8 cellular contexts compared by ENCODE assay signal in the genomic region with DNA sequence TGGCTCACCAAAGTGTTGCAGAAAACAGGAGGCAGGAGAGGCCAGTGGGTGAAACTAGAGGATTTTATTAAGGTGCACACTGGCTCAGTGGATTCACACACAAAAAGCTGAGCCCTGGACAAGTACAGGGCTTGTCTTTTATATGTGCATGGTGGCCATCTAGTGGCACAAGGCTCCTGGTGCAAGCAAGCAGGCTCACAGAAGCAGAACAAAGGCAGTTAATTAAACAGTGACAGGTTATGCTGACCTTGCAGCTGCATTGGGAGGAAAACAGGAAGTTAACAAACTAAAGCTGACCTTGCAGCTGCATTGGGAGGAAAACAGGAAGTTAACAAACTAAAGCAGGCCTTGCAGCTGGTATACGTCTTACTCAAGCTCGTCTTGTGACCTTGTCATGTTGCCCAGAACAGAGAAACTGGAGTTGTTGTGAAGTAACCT.
A peak's percentile ranks its signal among the peaks of the same experiment; 100 is the strongest.
DNase-seq lines count a peak whose midpoint lies in the region; ATAC-seq and FAIRE-seq lines count a peak whose summit lies in the region.

No MANE protein-coding gene starts in this region.

- intact Hi-C loops in activated naive CD4-positive, alpha-beta T cell treated with anti-CD3 and anti-CD28 coated beads for 36 hours (cut with micrococcal nuclease) = no loop called here

- CTCF ChIA-PET in activated naive CD4-positive, alpha-beta T cell treated with anti-CD3 and anti-CD28 coated beads for 36 hours (lab: Charles Lee) = interaction anchor here (0.6 kb wide), 1 partner anchor 31 kb away, joined by 3 read pairs; no protein-coding TSS in a partner anchor

- H3K27me3 ChIP-seq in small intestine (ENCODE audit: control insufficient read depth in 2 of 2, insufficient read depth in 2 of 2, low read length in 2 of 2) = no peaks in the 10 kb centered on the region

- DNase-seq in activated naive CD4-positive, alpha-beta T cell treated with anti-CD3 and anti-CD28 coated beads for 36 hours = peak; percentile 52
- no peak for DNase-seq in activated naive CD4-positive, alpha-beta T cell treated with Interleukin-2 at 50 U/mL for 16 hours
- peak; percentile 39 for DNase-seq in M059J (ENCODE audit: low read depth)
- peak; percentile 21 for DNase-seq in amniotic epithelial cell (ENCODE audit: low read depth)
- peak; percentile 1 for DNase-seq in small intestine
- no peak for DNase-seq in kidney glomerular epithelial cell (lab: John Stamatoyannopoulos, UW)
- no peak for DNase-seq in putamen (ENCODE audit: low spot score)

- H3K27me3 Mint-ChIP-seq in activated naive CD4-positive, alpha-beta T cell treated with anti-CD3 and anti-CD28 coated beads for 36 hours (ENCODE audit: low read depth) = no peaks in the 10 kb centered on the region

- H3K4me3 Mint-ChIP-seq in activated naive CD4-positive, alpha-beta T cell treated with anti-CD3 and anti-CD28 coated beads for 36 hours = no peak overlapping the region

- ATAC-seq in GM18870 (IDR thresholded peaks at IDR 0.05; ENCODE audit: unreplicated experiment) = no peak

- 39 to 54% (median 53%) methylated on average over 2 of the region's 2 CpGs for WGBS in small intestine, 3 donors

- H3K9me3 Mint-ChIP-seq in activated naive CD4-positive, alpha-beta T cell treated with anti-CD3 and anti-CD28 coated beads for 36 hours = peaks cover 29% of the 10 kb centered on the region

- no peaks in the 10 kb centered on the region for H3K4me1 ChIP-seq in small intestine (ENCODE audit: control insufficient read depth in 2 of 2, insufficient read depth in 1 of 2, low read depth in 1 of 2, low read length in 1 of 2)

- H3K4me3 ChIP-seq in small intestine (ENCODE audit: low read depth in 1 of 2, low read length in 2 of 2) = no peak overlapping the region

- H3K36me3 ChIP-seq in small intestine (ENCODE audit: control insufficient read depth in 2 of 2, insufficient read depth in 2 of 2, low read length in 2 of 2) = no peaks in the 10 kb centered on the region

- no peak for FAIRE-seq in small intestine (lab: Jason Lieb, UNC)

- no peak overlapping the region for H3K27ac ChIP-seq in small intestine (ENCODE audit: low read depth in 1 of 2, low read length in 1 of 2)

- peaks cover 3% of the 10 kb centered on the region for H3K9me3 ChIP-seq in small intestine (ENCODE audit: control insufficient read depth, low read depth)

- H3K27ac Mint-ChIP-seq in activated naive CD4-positive, alpha-beta T cell treated with anti-CD3 and anti-CD28 coated beads for 36 hours = no peak overlapping the region

- H3K36me3 Mint-ChIP-seq in activated naive CD4-positive, alpha-beta T cell treated with anti-CD3 and anti-CD28 coated beads for 36 hours (ENCODE audit: low read depth) = peaks cover 4% of the 10 kb centered on the region

- no peaks in the 10 kb centered on the region for H3K4me1 Mint-ChIP-seq in activated naive CD4-positive, alpha-beta T cell treated with anti-CD3 and anti-CD28 coated beads for 36 hours (ENCODE audit: low read depth)

Comparison
In these comparisons a context has a peak if more than half of its experiments do, and no peak if none do; other contexts are left out.
1. DNase-seq: peak in activated naive CD4-positive, alpha-beta T cell treated with anti-CD3 and anti-CD28 coated beads for 36 hours (single experiment), M059J (single experiment), amniotic epithelial cell (single experiment) and small intestine (single experiment); none in activated naive CD4-positive, alpha-beta T cell treated with Interleukin-2 at 50 U/mL for 16 hours (single experiment), kidney glomerular epithelial cell (single experiment) and putamen (single experiment).